Comparison of ENCODE assay signal across 15 cellular contexts in genomic region chr19:34461375-34462100, GRCh38. TPM values are rescaled to one million over a fixed set of nuclear protein-coding genes. Genes with fewer than 3 reads are reported as not detected.
A peak's percentile ranks its signal among the peaks of the same experiment; 100 is the strongest.
DNase-seq lines count a peak whose midpoint lies in the region; ATAC-seq, FAIRE-seq and TF ChIP-seq lines count a peak whose summit lies in the region.
"Had no signal": no experiment of that assay in that cellular context is flagged by ENCODE, and none has a peak within 500 bp of the region (broad histone marks: within the 10 kb centered on the region; RNA-seq: fewer than 3 reads in every experiment).

No MANE protein-coding gene starts in this region.

- no peak for TF ChIP-seq CTCF in A549 (IDR thresholded peaks at IDR 0.05)
- TF ChIP-seq CTCF in fibroblast of mammary gland (conservative IDR thresholded peaks at IDR 0.05; ENCODE audit: control insufficient read depth, insufficient read depth, low read depth, low read length): no peak
- no peak for TF ChIP-seq CTCF in mesothelial cell of epicardium (IDR thresholded peaks at IDR 0.05; ENCODE audit: unreplicated experiment)

- peaks cover 0 to 19% (median 7%) of the 10 kb centered on the region in 3 donors for H3K4me1 Mint-ChIP-seq in naive B cell
- peaks cover 8% of the 10 kb centered on the region for H3K4me1 Mint-ChIP-seq in mesothelial cell of epicardium
- H3K4me1 Mint-ChIP-seq: neural crest cell had no signal

- H3K4me1 ChIP-seq in A549: no peaks in the 10 kb centered on the region

- H3K9me3 Mint-ChIP-seq in naive B cell: no peaks in the 10 kb centered on the region
- no peaks in the 10 kb centered on the region for H3K9me3 Mint-ChIP-seq in mesothelial cell of epicardium
- H3K9me3 Mint-ChIP-seq: neural crest cell had no signal

- no peaks in the 10 kb centered on the region for H3K9me3 ChIP-seq in A549
- H3K9me3 ChIP-seq: tibial nerve had no signal

- CTCF ChIA-PET in A549 (lab: Yijun Ruan, JAX): interaction anchor here (0.9 to 7.8 kb wide), 4 partner anchors 9 to 29 kb away, joined by 3 to 37 read pairs (median 3); no protein-coding TSS in a partner anchor

- no peaks in the 10 kb centered on the region for H3K27me3 Mint-ChIP-seq in naive B cell
- H3K27me3 Mint-ChIP-seq in mesothelial cell of epicardium (ENCODE audit: low read depth): no peaks in the 10 kb centered on the region

- H3K36me3 Mint-ChIP-seq in naive B cell (peaks cover 33 to 40% of the 10 kb centered on the region in 2 donors), mesothelial cell of epicardium (peaks cover 53% of the 10 kb centered on the region)

- H3K4me3 Mint-ChIP-seq in naive B cell: no peak overlapping the region
- H3K4me3 Mint-ChIP-seq in mesothelial cell of epicardium: no peak overlapping the region
- H3K4me3 Mint-ChIP-seq: neural crest cell had no signal

- ATAC-seq in A549 (no peak), naive B cell (ENCODE audit: low read depth in 2 of 2) (no peak), HG02759 (IDR thresholded peaks at IDR 0.05; ENCODE audit: unreplicated experiment) (no peak)

- FAIRE-seq in A549 (lab: Jason Lieb, UNC): peak; percentile 76

- H3K4me2 ChIP-seq in A549: no peak overlapping the region

- no peak for DNase-seq in A549 (ENCODE audit: low read depth in 1 of 2, low spot score in 1 of 2)
- DNase-seq in LHCN-M2 (ENCODE audit: low read depth): peak; percentile 24
- DNase-seq in fibroblast of mammary gland (ENCODE audit: low read depth): peak; percentile 51
- DNase-seq in naive B cell: no peak
- no peak for DNase-seq in stimulated activated CD4-positive, alpha-beta T cell treated with anti-CD3 and anti-CD28 coated beads, Interleukin-12 subunit alpha, Interleukin-12 subunit beta, amount 100 ng/mL, for 4 hours
- DNase-seq in germinal center (ENCODE audit: low spot score): no peak
- DNase-seq in mesothelial cell of epicardium (ENCODE audit: low spot score in 2 of 2, unreplicated experiment in 2 of 2): no peak
- DNase-seq: AML-193; amniotic stem cell; DMS79; effector CD8-positive, alpha-beta T cell; head of caudate nucleus had no signal

- POLR2A ChIA-PET in A549 (lab: Yijun Ruan, JAX): no interaction called here

- TF ChIP-seq EP300 in A549 (IDR thresholded peaks at IDR 0.05): no peak

- TF ChIP-seq RAD21 in A549 (conservative IDR thresholded peaks at IDR 0.05 in 1 of 2, IDR thresholded peaks at IDR 0.05 in 1 of 2): no peak

- TF ChIP-seq POLR2A in A549 (IDR thresholded peaks at IDR 0.05; ENCODE audit: low read length): no peak

- 94% methylated on average over 5 of the region's 5 CpGs for WGBS in A549 (ENCODE audit: missing lambda C conversion rate)

- H3K4me3 ChIP-seq in A549: no peak overlapping the region
- no peak overlapping the region for H3K4me3 ChIP-seq in fibroblast of mammary gland (ENCODE audit: control insufficient read depth, low read depth, low read length)
- H3K4me3 ChIP-seq: tibial nerve had no signal

- peak overlapping the region in 4 of 6 donors; percentile 7 to 66 (median 41) for H3K27ac Mint-ChIP-seq in naive B cell
- H3K27ac Mint-ChIP-seq in mesothelial cell of epicardium: no peak overlapping the region

- H3K27ac ChIP-seq in A549: no peak overlapping the region

TF ChIP-seq in A549, 52 proteins besides CTCF, POLR2A, EP300 and RAD21:
- TF ChIP-seq JUNB (IDR thresholded peaks at IDR 0.05) (no peak), JUN (IDR thresholded peaks at IDR 0.05) (no peak), PHF8 (IDR thresholded peaks at IDR 0.05; ENCODE audit: borderline replicate concordance, low read depth) (no peak), SMC3 (IDR thresholded peaks at IDR 0.05) (no peak), RCOR1 (IDR thresholded peaks at IDR 0.05; ENCODE audit: low read depth, low read length) (no peak), GATA3 (IDR thresholded peaks at IDR 0.05; ENCODE audit: borderline replicate concordance) (no peak), MAZ (IDR thresholded peaks at IDR 0.05; ENCODE audit: borderline replicate concordance, low read depth, low read length) (no peak), RNF2 (IDR thresholded peaks at IDR 0.05; ENCODE audit: borderline replicate concordance, low read depth) (no peak), NPAS2 (CRISPR knock-in tag; IDR thresholded peaks at IDR 0.05; ENCODE audit: borderline replicate concordance) (no peak), MAFK (IDR thresholded peaks at IDR 0.05; ENCODE audit: partially characterized antibody) (no peak), MAX (IDR thresholded peaks at IDR 0.05) (no peak)

RNA-seq across cellular contexts. Expression of gene WTIP, which starts 20.0 kb away (rescaled TPM):
- polyA plus RNA-seq in A549 (2011; rRNA removed): 18.8 and 22.0 TPM in 2 replicates
- 24.6 and 37.8 TPM in 2 replicates for polyA plus RNA-seq in A549 (2012; cell fraction: cytosol; rRNA removed)
- 31.1 and 32.6 TPM in 2 replicates for polyA plus RNA-seq in A549 (2012; cell fraction: nucleus; rRNA removed)
- 18.8 to 21.2 TPM (median 21.2 TPM) in 3 replicates for polyA plus RNA-seq in A549 (2017; fragmentation: RNase III; extraction: RNeasy Plus Mini Kit Qiagen cat#74134 plus additional on column Dnase treatment)
- polyA minus RNA-seq in A549 (2011; rRNA and poly(A)+ RNA removed): 54.4 and 58.2 TPM in 2 replicates
- total RNA-seq in LHCN-M2 (2014; rRNA removed): 18.8 and 24.3 TPM in 2 replicates
- 50.9 TPM for polyA plus RNA-seq in LHCN-M2 (2012)
- under 1 TPM in 1 of 6 donors, not detected in 5; 0.01 TPM for polyA plus RNA-seq in naive B cell (ENCODE audit: low read depth in 6 of 6)
- total RNA-seq in mesothelial cell of epicardium: 42.3 to 45.9 TPM (median 42.5 TPM) in 3 replicates

RNA-seq across cellular contexts. Expression of gene UBA2, which starts 33.4 kb away (rescaled TPM):
- 504 and 514 TPM in 2 replicates for polyA plus RNA-seq in A549 (2011; rRNA removed)
- polyA plus RNA-seq in A549 (2012; cell fraction: cytosol; rRNA removed): 169 TPM in 2 replicates
- polyA plus RNA-seq in A549 (2012; cell fraction: nucleus; rRNA removed): 53.4 and 73.7 TPM in 2 replicates
- 217 to 255 TPM (median 224 TPM) in 3 replicates for polyA plus RNA-seq in A549 (2017; fragmentation: RNase III; extraction: RNeasy Plus Mini Kit Qiagen cat#74134 plus additional on column Dnase treatment)
- polyA minus RNA-seq in A549 (2011; rRNA and poly(A)+ RNA removed): 255 and 318 TPM in 2 replicates
- 118 and 123 TPM in 2 replicates for total RNA-seq in LHCN-M2 (2014; rRNA removed)
- 56.1 TPM for polyA plus RNA-seq in LHCN-M2 (2012)
- 10 to 100 TPM; 84.2 to 91.7 (median 86.7) TPM for polyA plus RNA-seq in naive B cell (ENCODE audit: low read depth in 6 of 6)
- total RNA-seq in mesothelial cell of epicardium: 98.7 to 113 TPM (median 106 TPM) in 3 replicates

RNA-seq across cellular contexts. Expression of gene PDCD2L, which starts 57.3 kb away (rescaled TPM):
- polyA plus RNA-seq in A549 (2011; rRNA removed) (58.5 and 68.9 TPM in 2 replicates), A549 (2017; fragmentation: RNase III; extraction: RNeasy Plus Mini Kit Qiagen cat#74134 plus additional on column Dnase treatment) (28.2 to 32.7 TPM (median 31.5 TPM) in 3 replicates), naive B cell (ENCODE audit: low read depth in 6 of 6) (10 to 100 TPM in 5 of 6 donors, 1 to 10 TPM in 1; 4.7 to 20.9 (median 16.3) TPM)
- polyA plus RNA-seq in A549 (2012; cell fraction: cytosol; rRNA removed): 72.1 and 74.8 TPM in 2 replicates
- 50.7 and 66.9 TPM in 2 replicates for polyA plus RNA-seq in A549 (2012; cell fraction: nucleus; rRNA removed)
- polyA minus RNA-seq in A549 (2011; rRNA and poly(A)+ RNA removed): 43.5 and 50.5 TPM in 2 replicates
- total RNA-seq in LHCN-M2 (2014; rRNA removed) (18.7 and 22.7 TPM in 2 replicates), mesothelial cell of epicardium (10.0 to 16.5 TPM (median 12.5 TPM) in 3 replicates)
- polyA plus RNA-seq in LHCN-M2 (2012): 11.2 TPM

Comparison
In these comparisons a context has a peak if more than half of its experiments do, and no peak if none do; other contexts are left out.
1. DNase-seq: peak in LHCN-M2 (single experiment) and fibroblast of mammary gland (single experiment); none in A549 (0 of 2), naive B cell (single experiment), stimulated activated CD4-positive, alpha-beta T cell treated with anti-CD3 and anti-CD28 coated beads, Interleukin-12 subunit alpha, Interleukin-12 subunit beta, amount 100 ng/mL, for 4 hours (single experiment), germinal center (single experiment) and mesothelial cell of epicardium (0 of 2).